In the genomic region with DNA sequence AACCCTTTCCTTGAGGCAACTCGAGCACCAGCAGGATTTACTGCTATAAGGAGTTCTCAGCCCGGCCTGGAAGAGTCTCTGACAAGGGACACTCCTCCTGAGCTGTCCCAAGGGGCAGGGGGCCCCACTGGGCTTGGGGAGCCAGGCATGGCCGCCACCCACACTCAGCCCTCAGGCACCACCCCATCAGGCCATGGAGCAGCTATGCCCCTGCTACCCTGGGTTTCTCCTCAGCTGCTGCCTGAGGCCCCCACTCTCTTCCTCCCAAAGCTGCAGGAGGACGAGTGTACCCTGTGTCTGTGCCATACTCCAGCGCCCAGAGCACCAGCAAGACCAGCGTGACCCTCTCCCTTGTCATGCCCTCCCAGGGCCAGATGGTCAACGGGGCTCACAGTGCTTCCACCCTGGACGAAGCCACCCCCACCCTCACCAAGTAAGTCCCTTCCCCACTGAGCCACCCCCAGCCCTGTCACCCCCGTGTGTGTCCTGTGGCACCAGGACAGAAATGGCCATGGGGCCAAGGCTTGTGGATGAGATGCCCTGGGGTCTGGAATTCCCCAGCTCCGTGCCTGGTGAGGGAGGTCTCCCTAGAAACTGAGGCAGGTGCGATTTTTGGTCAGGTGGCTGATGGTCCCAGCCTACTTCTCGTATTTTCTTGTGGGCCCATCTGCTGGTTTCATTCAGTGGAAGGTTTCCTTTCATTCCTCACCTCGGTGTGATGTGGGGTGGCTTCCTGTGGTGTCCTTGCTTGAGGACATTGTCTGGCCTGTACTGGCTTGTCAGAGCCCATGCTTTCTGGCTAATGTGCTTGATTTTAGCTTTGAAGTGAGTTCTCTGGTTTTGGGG, we compare ENCODE assay signal across 24 cellular contexts. TPM values are rescaled to one million over a fixed set of nuclear protein-coding genes. Genes with fewer than 3 reads are reported as not detected.
DNase-seq lines count a peak whose midpoint lies in the region; ATAC-seq and TF ChIP-seq lines count a peak whose summit lies in the region.
"Had no signal": no experiment of that assay in that cellular context is flagged by ENCODE, and none has a peak within 500 bp of the region (broad histone marks: within the 10 kb centered on the region; RNA-seq: fewer than 3 reads in every experiment).

No MANE protein-coding gene starts in this region.

- H3K27me3 ChIP-seq in hepatocyte = no peaks in the 10 kb centered on the region
- no peaks in the 10 kb centered on the region for H3K27me3 ChIP-seq in neural progenitor cell
- H3K27me3 ChIP-seq: esophagus squamous epithelium, gastroesophageal sphincter, MG63 had no signal

- no peaks in the 10 kb centered on the region for H3K36me3 ChIP-seq in hepatocyte (replicated peaks; ENCODE audit: insufficient read depth, low read depth)
- no peaks in the 10 kb centered on the region for H3K36me3 ChIP-seq in neural progenitor cell

- H3K4me2 ChIP-seq in hepatocyte = no peak overlapping the region
- H3K4me2 ChIP-seq in neural progenitor cell = peak overlapping the region; percentile 19

- H3K4me1 Mint-ChIP-seq in activated CD8-positive, alpha-beta T cell treated with anti-CD3 and anti-CD28 coated beads, Interleukin-2, amount 10 ng/mL, durations not matched to agents 7 days and 5 days (ENCODE audit: low read depth) = peaks cover 11% of the 10 kb centered on the region
- H3K4me1 Mint-ChIP-seq in activated CD8-positive, alpha-beta T cell treated with anti-CD3 and anti-CD28 coated beads for 36 hours (ENCODE audit: low read depth) = no peaks in the 10 kb centered on the region
- H3K4me1 Mint-ChIP-seq in neural progenitor cell (peaks cover 16% of the 10 kb centered on the region), CD14-positive monocyte (peaks cover 18% of the 10 kb centered on the region)
- H3K4me1 Mint-ChIP-seq: activated B cell treated with CpG ODN at 0.5 μM for 24 hours; activated naive CD8-positive, alpha-beta T cell treated with anti-CD3 and anti-CD28 coated beads, Interleukin-2, amount 50 U/mL, for 24 hours; brain had no signal

- no peak for DNase-seq in activated CD8-positive, alpha-beta T cell treated with anti-CD3 and anti-CD28 coated beads, Interleukin-2, amount 10 ng/mL, durations not matched to agents 7 days and 5 days
- no peak for DNase-seq in activated CD8-positive, alpha-beta T cell treated with anti-CD3 and anti-CD28 coated beads for 36 hours
- DNase-seq in hepatocyte (ENCODE audit: low spot score) (peak; percentile 3), neural progenitor cell (ENCODE audit: low spot score) (no peak), DMS 273 (lab: John Stamatoyannopoulos, UW; ENCODE audit: unreplicated experiment) (no peak), inferior parietal cortex (ENCODE audit: extremely low spot score) (no peak), CD14-positive monocyte (ENCODE audit: low spot score) (no peak)
- DNase-seq: activated B cell treated with CpG ODN at 0.5 μM for 24 hours; activated CD4-positive, alpha-beta T cell treated with anti-CD3 and anti-CD28 coated beads, Interleukin-2, amount 50 U/mL, for 48 hours; activated effector memory CD4-positive, alpha-beta T cell treated with anti-CD3 and anti-CD28 coated beads, Interleukin-2, amount 50 U/mL, for 16 hours; activated naive CD8-positive, alpha-beta T cell treated with anti-CD3 and anti-CD28 coated beads, Interleukin-2, amount 50 U/mL, for 24 hours; DMS79; esophagus squamous epithelium; MG63; NCI-H1436; NCI-H524 treated with DMSO at 0.1 percent for 48 hours; T1000 had no signal

- H3K4me3 ChIP-seq in hepatocyte = no peak overlapping the region
- no peak overlapping the region for H3K4me3 ChIP-seq in neural progenitor cell
- H3K4me3 ChIP-seq: esophagus squamous epithelium, gastroesophageal sphincter, GM12878, MG63 had no signal

- H3K9me3 ChIP-seq in hepatocyte (ENCODE audit: low read depth) = no peaks in the 10 kb centered on the region
- H3K9me3 ChIP-seq in neural progenitor cell (ENCODE audit: low read depth) = no peaks in the 10 kb centered on the region
- H3K9me3 ChIP-seq: esophagus squamous epithelium, gastroesophageal sphincter, MG63 had no signal

- H3K9me2 ChIP-seq in hepatocyte (replicated peaks; ENCODE audit: insufficient read depth) = no peaks in the 10 kb centered on the region

- CTCF ChIA-PET in activated CD8-positive, alpha-beta T cell treated with anti-CD3 and anti-CD28 coated beads, Interleukin-2, amount 10 ng/mL, durations not matched to agents 7 days and 5 days (lab: Charles Lee) = no interaction called here
- CTCF ChIA-PET in activated CD8-positive, alpha-beta T cell treated with anti-CD3 and anti-CD28 coated beads for 36 hours (lab: Charles Lee) = no interaction called here

- WGBS in hepatocyte (ENCODE audit: low lambda C conversion rate, missing lambda C conversion rate) = 83% methylated on average over 13 of the region's 13 CpGs

- ATAC-seq in activated CD8-positive, alpha-beta T cell treated with anti-CD3 and anti-CD28 coated beads, Interleukin-2, amount 10 ng/mL, durations not matched to agents 7 days and 5 days = no peak
- ATAC-seq in activated CD8-positive, alpha-beta T cell treated with anti-CD3 and anti-CD28 coated beads for 36 hours = no peak
- ATAC-seq in HG02884 (IDR thresholded peaks at IDR 0.05; ENCODE audit: unreplicated experiment) = no peak
- ATAC-seq: activated naive CD8-positive, alpha-beta T cell treated with anti-CD3 and anti-CD28 coated beads, Interleukin-2, amount 50 U/mL, for 24 hours; gastroesophageal sphincter; GM12878 had no signal

- intact Hi-C loops in activated CD8-positive, alpha-beta T cell treated with anti-CD3 and anti-CD28 coated beads for 36 hours (cut with micrococcal nuclease) = no loop called here
- intact Hi-C loops in CD14-positive monocyte (cut with micrococcal nuclease) = no loop called here

- H4K20me1 ChIP-seq in hepatocyte (ENCODE audit: insufficient read depth, poor library complexity, severe bottlenecking) (no peaks in the 10 kb centered on the region), neural progenitor cell (ENCODE audit: low read depth) (peaks cover 11% of the 10 kb centered on the region)

- H3K79me2 ChIP-seq in hepatocyte (no peaks in the 10 kb centered on the region), neural progenitor cell (ENCODE audit: low read depth) (no peaks in the 10 kb centered on the region)

- no peaks in the 10 kb centered on the region for H3K27me3 Mint-ChIP-seq in activated CD8-positive, alpha-beta T cell treated with anti-CD3 and anti-CD28 coated beads, Interleukin-2, amount 10 ng/mL, durations not matched to agents 7 days and 5 days (ENCODE audit: low read depth)
- H3K27me3 Mint-ChIP-seq in activated CD8-positive, alpha-beta T cell treated with anti-CD3 and anti-CD28 coated beads for 36 hours = no peaks in the 10 kb centered on the region
- H3K27me3 Mint-ChIP-seq in neural progenitor cell (ENCODE audit: insufficient read depth, low read depth) (no peaks in the 10 kb centered on the region), CD14-positive monocyte (ENCODE audit: low read depth in 3 of 3) (peaks cover 0 to 6% (median 0%) of the 10 kb centered on the region in 3 donors)
- H3K27me3 Mint-ChIP-seq: activated B cell treated with CpG ODN at 0.5 μM for 24 hours; activated naive CD8-positive, alpha-beta T cell treated with anti-CD3 and anti-CD28 coated beads, Interleukin-2, amount 50 U/mL, for 24 hours; brain had no signal

- H3K27ac ChIP-seq in hepatocyte = peak overlapping the region; percentile 40
- H3K27ac ChIP-seq in neural progenitor cell = peak overlapping the region; percentile 13
- H3K27ac ChIP-seq: 22Rv1, gastroesophageal sphincter had no signal

- H3K9ac ChIP-seq in neural progenitor cell = no peak overlapping the region

- no peak for TF ChIP-seq CTCF in activated CD8-positive, alpha-beta T cell treated with anti-CD3 and anti-CD28 coated beads for 36 hours (IDR thresholded peaks at IDR 0.05)
- no peak for TF ChIP-seq CTCF in hepatocyte (IDR thresholded peaks at IDR 0.05; ENCODE audit: poor library complexity)
- TF ChIP-seq CTCF in neural progenitor cell (IDR thresholded peaks at IDR 0.05) = peak; percentile 27
- no peak for TF ChIP-seq CTCF in CD14-positive monocyte (IDR thresholded peaks at IDR 0.05)

- peaks cover 25% of the 10 kb centered on the region for H3K36me3 Mint-ChIP-seq in activated CD8-positive, alpha-beta T cell treated with anti-CD3 and anti-CD28 coated beads, Interleukin-2, amount 10 ng/mL, durations not matched to agents 7 days and 5 days (ENCODE audit: low read depth)
- peaks cover 11% of the 10 kb centered on the region for H3K36me3 Mint-ChIP-seq in activated CD8-positive, alpha-beta T cell treated with anti-CD3 and anti-CD28 coated beads for 36 hours (ENCODE audit: low read depth)
- H3K36me3 Mint-ChIP-seq in neural progenitor cell = peaks cover 8% of the 10 kb centered on the region
- H3K36me3 Mint-ChIP-seq in CD14-positive monocyte = peaks cover 70 to 98% of the 10 kb centered on the region in 2 donors

- H3K27ac Mint-ChIP-seq in activated CD8-positive, alpha-beta T cell treated with anti-CD3 and anti-CD28 coated beads, Interleukin-2, amount 10 ng/mL, durations not matched to agents 7 days and 5 days = peak overlapping the region; percentile 25
- H3K27ac Mint-ChIP-seq in activated CD8-positive, alpha-beta T cell treated with anti-CD3 and anti-CD28 coated beads for 36 hours = no peak overlapping the region
- H3K27ac Mint-ChIP-seq in neural progenitor cell = no peak overlapping the region
- H3K27ac Mint-ChIP-seq in CD14-positive monocyte = peak overlapping the region in 2 of 7 donors; percentile 21 to 30
- H3K27ac Mint-ChIP-seq: activated B cell treated with CpG ODN at 0.5 μM for 24 hours; activated naive CD8-positive, alpha-beta T cell treated with anti-CD3 and anti-CD28 coated beads, Interleukin-2, amount 50 U/mL, for 24 hours; brain had no signal

- POLR2A ChIA-PET in activated CD8-positive, alpha-beta T cell treated with anti-CD3 and anti-CD28 coated beads, Interleukin-2, amount 10 ng/mL, durations not matched to agents 7 days and 5 days (lab: Charles Lee) = interaction anchor here (1.4 kb wide), 1 partner anchor 28 kb away, joined by 4 read pairs; a partner anchor contains a TSS
- POLR2A ChIA-PET in activated CD8-positive, alpha-beta T cell treated with anti-CD3 and anti-CD28 coated beads for 36 hours (lab: Charles Lee) = no interaction called here

- H2AFZ ChIP-seq in hepatocyte (no peak overlapping the region), neural progenitor cell (replicated peaks) (no peak overlapping the region)

- H3K9me3 Mint-ChIP-seq in activated CD8-positive, alpha-beta T cell treated with anti-CD3 and anti-CD28 coated beads, Interleukin-2, amount 10 ng/mL, durations not matched to agents 7 days and 5 days (ENCODE audit: insufficient read depth) = no peaks in the 10 kb centered on the region
- H3K9me3 Mint-ChIP-seq in activated CD8-positive, alpha-beta T cell treated with anti-CD3 and anti-CD28 coated beads for 36 hours = no peaks in the 10 kb centered on the region
- H3K9me3 Mint-ChIP-seq in neural progenitor cell (no peaks in the 10 kb centered on the region), CD14-positive monocyte (no peaks in the 10 kb centered on the region)
- H3K9me3 Mint-ChIP-seq: activated naive CD8-positive, alpha-beta T cell treated with anti-CD3 and anti-CD28 coated beads, Interleukin-2, amount 50 U/mL, for 24 hours; brain; neural crest cell had no signal

- H3K4me1 ChIP-seq in hepatocyte (ENCODE audit: insufficient read depth) (no peaks in the 10 kb centered on the region), neural progenitor cell (peaks cover 16% of the 10 kb centered on the region)

- H3F3A ChIP-seq in neural progenitor cell (ENCODE audit: low read depth) = peaks cover 17% of the 10 kb centered on the region

- no peak overlapping the region for H3K4me3 Mint-ChIP-seq in activated CD8-positive, alpha-beta T cell treated with anti-CD3 and anti-CD28 coated beads, Interleukin-2, amount 10 ng/mL, durations not matched to agents 7 days and 5 days
- H3K4me3 Mint-ChIP-seq in activated CD8-positive, alpha-beta T cell treated with anti-CD3 and anti-CD28 coated beads for 36 hours = no peak overlapping the region
- no peak overlapping the region for H3K4me3 Mint-ChIP-seq in neural progenitor cell
- no peak overlapping the region for H3K4me3 Mint-ChIP-seq in CD14-positive monocyte
- H3K4me3 Mint-ChIP-seq: activated B cell treated with CpG ODN at 0.5 μM for 24 hours; activated naive CD8-positive, alpha-beta T cell treated with anti-CD3 and anti-CD28 coated beads, Interleukin-2, amount 50 U/mL, for 24 hours; brain; neural crest cell had no signal

RNA-seq across cellular contexts. Expression of a gene that starts 28.4 kb away (rescaled TPM):
- total RNA-seq in activated CD8-positive, alpha-beta T cell treated with anti-CD3 and anti-CD28 coated beads, Interleukin-2, amount 10 ng/mL, durations not matched to agents 7 days and 5 days = 10 to 100 TPM; 27.0 to 28.5 TPM
- 10 to 100 TPM; 21.6 to 22.8 TPM for total RNA-seq in activated CD8-positive, alpha-beta T cell treated with anti-CD3 and anti-CD28 coated beads for 36 hours
- total RNA-seq in hepatocyte = 13.3 and 14.0 TPM in 2 replicates
- polyA plus RNA-seq in hepatocyte = 8.6 and 10.7 TPM in 2 replicates
- total RNA-seq in neural progenitor cell (ENCODE audit: low replicate concordance) = 15.8 and 28.7 TPM in 2 replicates
- 1 to 10 TPM; 3.2 to 3.9 TPM for polyA plus RNA-seq in CD14-positive monocyte

RNA-seq across cellular contexts. Expression of a gene that starts 28.8 kb away (rescaled TPM):
- total RNA-seq in activated CD8-positive, alpha-beta T cell treated with anti-CD3 and anti-CD28 coated beads, Interleukin-2, amount 10 ng/mL, durations not matched to agents 7 days and 5 days = 10 to 100 TPM in 1 of 2 experiments, 1 to 10 TPM in 1; 9.1 to 10.0 TPM
- total RNA-seq in activated CD8-positive, alpha-beta T cell treated with anti-CD3 and anti-CD28 coated beads for 36 hours = 1 to 10 TPM in 1 of 2 experiments, under 1 TPM in 1; 0.90 to 1.9 TPM
- total RNA-seq in hepatocyte (20.0 and 22.3 TPM in 2 replicates), neural progenitor cell (ENCODE audit: low replicate concordance) (7.5 and 18.5 TPM in 2 replicates)
- polyA plus RNA-seq in hepatocyte (5.5 and 7.0 TPM in 2 replicates), CD14-positive monocyte (not detected)
- total RNA-seq: pulmonary artery endothelial cell had no signal
